Comparison of ENCODE assay signal across 1 cellular context in the genomic region with DNA sequence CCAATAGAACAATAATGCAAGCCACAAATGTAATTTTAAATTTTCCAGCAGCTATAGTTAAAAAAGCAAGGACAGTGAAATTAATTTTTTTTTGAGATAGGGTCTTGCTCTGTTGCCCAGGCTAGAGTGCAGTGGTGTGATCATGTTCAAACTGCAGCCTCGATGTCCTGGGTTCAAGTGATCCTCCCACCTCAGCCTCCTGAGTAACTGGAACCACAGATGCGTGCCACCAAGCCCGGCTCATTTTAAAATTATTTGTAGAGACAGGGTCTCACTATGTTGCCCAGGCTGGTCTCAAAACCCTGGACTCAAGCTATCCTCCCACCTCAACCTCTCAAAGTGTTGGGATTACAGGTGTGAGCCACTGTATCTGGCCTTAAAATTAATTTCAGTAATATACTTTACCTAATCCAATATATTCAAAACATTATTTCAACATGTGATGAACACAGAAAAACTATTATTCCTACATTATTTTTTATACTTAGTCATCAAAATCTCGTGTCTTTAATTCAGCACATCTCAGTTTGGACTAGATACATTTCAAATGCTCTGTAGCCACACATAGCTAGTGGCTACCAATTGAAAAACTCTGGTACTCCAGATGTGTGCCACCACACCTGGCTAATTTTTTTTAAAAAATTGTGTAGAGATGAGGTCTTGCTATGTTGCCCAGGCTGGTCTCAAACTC.
TF ChIP-seq lines count a peak whose summit lies in the region.

No MANE protein-coding gene starts in this region.

TF ChIP-seq in HepG2, 621 proteins besides CTCF, POLR2A, EP300 and RAD21:
- TF ChIP-seq ZNF121 (CRISPR knock-in tag; IDR thresholded peaks at IDR 0.05): 0 out of 2 replicates have a peak, but pooled peaks have one; percentile 11
- no peak for TF ChIP-seq KDM1A (CRISPR knock-in tag; IDR thresholded peaks at IDR 0.05)
- TF ChIP-seq MAFF (IDR thresholded peaks at IDR 0.05; ENCODE audit: low read depth, low read length): peak; percentile 75
- peak; percentile 65 to 84; a peak in 3 of 4 replicates for TF ChIP-seq MAFK (conservative IDR thresholded peaks at IDR 0.05 in 1 of 2, IDR thresholded peaks at IDR 0.05 in 1 of 2; ENCODE audit: low read length in 2 of 2)
